In the genomic region with DNA sequence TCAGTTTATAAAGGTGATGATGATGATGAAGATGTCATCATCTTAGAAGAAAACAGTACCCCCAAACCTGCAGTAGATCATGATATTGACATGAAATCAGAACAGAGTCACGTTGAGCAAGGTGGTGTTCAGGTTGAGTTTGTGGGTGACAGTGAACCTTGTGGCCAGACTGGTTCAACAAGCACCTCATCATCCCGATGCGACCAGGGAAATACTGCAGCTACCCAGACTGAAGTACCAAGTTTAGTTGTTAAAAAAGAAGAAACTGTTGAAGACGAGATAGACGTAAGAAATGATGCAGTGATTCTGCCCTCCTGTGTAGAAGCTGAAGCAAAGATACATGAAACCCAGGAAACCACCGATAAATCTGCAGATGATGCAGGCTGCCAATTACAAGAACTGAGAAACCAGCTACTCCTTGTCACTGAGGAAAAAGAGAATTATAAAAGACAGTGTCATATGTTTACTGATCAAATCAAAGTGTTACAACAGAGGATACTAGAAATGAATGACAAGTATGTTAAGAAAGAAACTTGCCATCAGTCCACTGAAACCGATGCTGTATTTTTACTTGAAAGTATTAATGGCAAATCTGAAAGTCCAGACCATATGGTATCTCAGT, we compare ENCODE assay signal across 22 cellular contexts. TPM values are rescaled to one million over a fixed set of nuclear protein-coding genes. Genes with fewer than 3 reads are reported as not detected.
DNase-seq lines count a peak whose midpoint lies in the region; ATAC-seq, FAIRE-seq and TF ChIP-seq lines count a peak whose summit lies in the region.
"Had no signal": no experiment of that assay in that cellular context is flagged by ENCODE, and none has a peak within 500 bp of the region (broad histone marks: within the 10 kb centered on the region; RNA-seq: fewer than 3 reads in every experiment).

No MANE protein-coding gene starts in this region.

- in situ Hi-C loops in K562 (cut with MboI), result no loop called here

- intact Hi-C loops in MCF 10A (cut with micrococcal nuclease), result no loop called here
- intact Hi-C loops in breast epithelium (cut with DNase I; ENCODE audit: low total_unique reads), result no loop called here
- intact Hi-C loops in K562 (cut with micrococcal nuclease), result no loop called here
- intact Hi-C loops in esophagus muscularis mucosa (cut with DNase I), result no loop called here

- H3K4me2 ChIP-seq in K562 (ENCODE audit: insufficient read depth, low read length), result no peak overlapping the region

- no peak for TF ChIP-seq EP300 in K562 (IDR thresholded peaks at IDR 0.05; ENCODE audit: low read length)
- TF ChIP-seq EP300 in esophagus muscularis mucosa (IDR thresholded peaks at IDR 0.05), result no peak

- no peak for TF ChIP-seq RAD21 in K562 (CRISPR knock-in tag; conservative IDR thresholded peaks at IDR 0.05 in 1 of 2, IDR thresholded peaks at IDR 0.05 in 1 of 2)

- TF ChIP-seq POLR2A in breast epithelium (IDR thresholded peaks at IDR 0.05), result no peak
- TF ChIP-seq POLR2A in K562 (conservative IDR thresholded peaks at IDR 0.05), result no peak
- TF ChIP-seq POLR2A in esophagus muscularis mucosa (IDR thresholded peaks at IDR 0.05; ENCODE audit: low read depth), result no peak

- no peak overlapping the region for H3K27ac ChIP-seq in breast epithelium
- no peak overlapping the region for H3K27ac ChIP-seq in K562 (ENCODE audit: extremely low read depth, low read depth, low read length)
- peak overlapping the region; percentile 4 for H3K27ac ChIP-seq in substantia nigra (ENCODE audit: low read depth, low read length, poor library complexity, severe bottlenecking)
- no peak overlapping the region for H3K27ac ChIP-seq in esophagus muscularis mucosa (replicated peaks in 1 of 4)
- H3K27ac ChIP-seq: gastrocnemius medialis, left ventricle myocardium inferior, RWPE1, SK-N-MC, thoracic aorta, vagina had no signal

- BruUV-seq in MCF 10A (replicated peaks; lab: Mats Ljungman, UMichigan) (TSS peak; percentile 48), K562 (replicated peaks; lab: Mats Ljungman, UMichigan) (TSS peak; percentile 14)

- H3K9ac ChIP-seq in K562 (ENCODE audit: insufficient read depth in 1 of 2, low read depth in 2 of 2, low read length in 2 of 2), result no peak overlapping the region

- CTCF ChIA-PET in MCF 10A (lab: Yijun Ruan, JAX), result interaction anchor here (0.6 kb wide), 1 partner anchor 265 kb away, joined by 4 read pairs; no protein-coding TSS in a partner anchor
- CTCF ChIA-PET in K562 (lab: Yijun Ruan, JAX; ENCODE audit: low intra/inter-chr PET ratio), result no interaction called here

- H3K4me3 ChIP-seq in breast epithelium (no peak overlapping the region), K562 (no peak overlapping the region), esophagus muscularis mucosa (no peak overlapping the region)
- H3K4me3 ChIP-seq: gastrocnemius medialis, left ventricle myocardium inferior, SK-N-MC, thoracic aorta, vagina had no signal

- WGBS in K562 (ENCODE audit: insufficient coverage, low coverage, missing lambda C conversion rate), result 85% methylated on average over 7 of the region's 7 CpGs
- 90% methylated on average over 7 of the region's 7 CpGs for WGBS in esophagus muscularis mucosa

- H3K27me3 ChIP-seq in breast epithelium (no peaks in the 10 kb centered on the region), K562 (ENCODE audit: control insufficient read depth in 2 of 2, insufficient read depth in 2 of 2, low read length in 2 of 2) (no peaks in the 10 kb centered on the region), esophagus muscularis mucosa (no peaks in the 10 kb centered on the region)
- H3K27me3 ChIP-seq: gastrocnemius medialis, vagina had no signal

- no peaks in the 10 kb centered on the region for H3K9me1 ChIP-seq in K562 (ENCODE audit: control insufficient read depth, insufficient read depth, low read length)

- no peaks in the 10 kb centered on the region for H3K27me3 Mint-ChIP-seq in MCF 10A (ENCODE audit: insufficient read depth, unreplicated experiment)
- H3K27me3 Mint-ChIP-seq: activated naive CD8-positive, alpha-beta T cell treated with anti-CD3 and anti-CD28 coated beads, Interleukin-2, amount 10 ng/mL, durations not matched to agents 7 days and 5 days had no signal

- POLR2A ChIA-PET in MCF 10A (lab: Yijun Ruan, JAX) (interaction anchor here (0.6 to 1.6 kb wide), 2 partner anchors 13 to 32 kb away, joined by 3 to 4 read pairs; no protein-coding TSS in a partner anchor), K562 (lab: Yijun Ruan, JAX) (interaction anchor here (0.6 to 2.1 kb wide), 4 partner anchors 9 to 138 kb away, joined by 3 to 8 read pairs (median 4); no protein-coding TSS in a partner anchor)

- no peak overlapping the region for H2AFZ ChIP-seq in K562 (ENCODE audit: low read depth, low read length)

- no peak overlapping the region for H3K27ac Mint-ChIP-seq in MCF 10A (ENCODE audit: low read depth, unreplicated experiment)
- H3K27ac Mint-ChIP-seq: activated naive CD8-positive, alpha-beta T cell treated with anti-CD3 and anti-CD28 coated beads, Interleukin-2, amount 10 ng/mL, durations not matched to agents 7 days and 5 days had no signal

- peaks cover 25% of the 10 kb centered on the region for H3K36me3 ChIP-seq in breast epithelium
- H3K36me3 ChIP-seq in K562 (ENCODE audit: control insufficient read depth, insufficient read depth, low read length), result peaks cover 91% of the 10 kb centered on the region
- H3K36me3 ChIP-seq in esophagus muscularis mucosa, result peaks cover 65 to 99% (median 96%) of the 10 kb centered on the region in 4 donors

- FAIRE-seq in K562 (lab: Jason Lieb, UNC), result no peak

- no peaks in the 10 kb centered on the region for H3K9me3 Mint-ChIP-seq in MCF 10A (ENCODE audit: unreplicated experiment)
- H3K9me3 Mint-ChIP-seq: activated naive CD8-positive, alpha-beta T cell treated with anti-CD3 and anti-CD28 coated beads, Interleukin-2, amount 10 ng/mL, durations not matched to agents 7 days and 5 days; CD8-positive, alpha-beta T cell had no signal

- H3K9me3 ChIP-seq in breast epithelium, result no peaks in the 10 kb centered on the region
- no peaks in the 10 kb centered on the region for H3K9me3 ChIP-seq in K562 (replicated peaks; ENCODE audit: control insufficient read depth, insufficient read depth, low read depth, low read length)
- H3K9me3 ChIP-seq in esophagus muscularis mucosa, result no peaks in the 10 kb centered on the region
- H3K9me3 ChIP-seq: gastrocnemius medialis, left ventricle myocardium inferior, thoracic aorta, vagina had no signal

- DNase-seq in MCF 10A (ENCODE audit: unreplicated experiment), result no peak
- no peak for DNase-seq in breast epithelium (ENCODE audit: low spot score in 2 of 2)
- no peak for DNase-seq in K562 (ENCODE audit: extremely low read depth in 1 of 4, low spot score in 3 of 4)
- DNase-seq in substantia nigra (lab: John Stamatoyannopoulos, UW), result no peak
- no peak for DNase-seq in esophagus muscularis mucosa (ENCODE audit: extremely low spot score)
- DNase-seq in NCI-H446 treated with DMSO at 0.1 percent for 48 hours (lab: John Stamatoyannopoulos, UW), result no peak
- DNase-seq: activated naive CD8-positive, alpha-beta T cell treated with anti-CD3 and anti-CD28 coated beads, Interleukin-2, amount 10 ng/mL, durations not matched to agents 7 days and 5 days; activated T-cell treated with anti-CD3 and anti-CD28 coated beads, Interleukin-2, amount 50 U/mL, for 48 hours; CD8-positive, alpha-beta T cell; DMS79 treated with DMSO at 0.1 percent for 48 hours; effector CD4-positive, alpha-beta T cell; gastrocnemius medialis; GOT3; hippocampal formation; left ventricle myocardium inferior; NCI-H1417; NCI-H524 had no signal

- no peak overlapping the region for H3K4me3 Mint-ChIP-seq in MCF 10A (ENCODE audit: unreplicated experiment)
- H3K4me3 Mint-ChIP-seq: activated naive CD8-positive, alpha-beta T cell treated with anti-CD3 and anti-CD28 coated beads, Interleukin-2, amount 10 ng/mL, durations not matched to agents 7 days and 5 days; CD8-positive, alpha-beta T cell had no signal

- TF ChIP-seq CTCF in MCF 10A (IDR thresholded peaks at IDR 0.05; ENCODE audit: unreplicated experiment) (no peak), breast epithelium (IDR thresholded peaks at IDR 0.05) (no peak), K562 (IDR thresholded peaks at IDR 0.05 in 2 of 3, conservative IDR thresholded peaks at IDR 0.05 in 1 of 3; ENCODE audit: insufficient read depth in 2 of 3, low read depth in 1 of 3, low read length in 3 of 3) (no peak), esophagus muscularis mucosa (IDR thresholded peaks at IDR 0.05) (no peak)

- ATAC-seq in GM18867 (IDR thresholded peaks at IDR 0.05; ENCODE audit: unreplicated experiment), result peak; percentile 52
- no peak for ATAC-seq in K562
- ATAC-seq: CD8-positive, alpha-beta T cell; gastrocnemius medialis had no signal

- H4K20me1 ChIP-seq in K562 (replicated peaks; ENCODE audit: control insufficient read depth, insufficient read depth, low read length), result no peaks in the 10 kb centered on the region

- peaks cover 93% of the 10 kb centered on the region for H3K36me3 Mint-ChIP-seq in MCF 10A (ENCODE audit: insufficient read depth, unreplicated experiment)

- H3K79me2 ChIP-seq in K562 (ENCODE audit: control insufficient read depth, insufficient read depth, low read length), result no peaks in the 10 kb centered on the region; the same call in 2 of the 3 replicates

- H3K4me1 ChIP-seq in breast epithelium (no peaks in the 10 kb centered on the region), K562 (replicated peaks in 1 of 2; ENCODE audit: control insufficient read depth in 2 of 2, insufficient read depth in 2 of 2, low read length in 2 of 2) (no peaks in the 10 kb centered on the region), esophagus muscularis mucosa (no peaks in the 10 kb centered on the region)
- H3K4me1 ChIP-seq: gastrocnemius medialis, left ventricle myocardium inferior, vagina had no signal

- no peaks in the 10 kb centered on the region for H3K4me1 Mint-ChIP-seq in MCF 10A (ENCODE audit: insufficient read depth, unreplicated experiment)
- H3K4me1 Mint-ChIP-seq: activated naive CD8-positive, alpha-beta T cell treated with anti-CD3 and anti-CD28 coated beads, Interleukin-2, amount 10 ng/mL, durations not matched to agents 7 days and 5 days had no signal

RNA-seq across cellular contexts. Expression of gene CHAF1B, which starts 16.0 kb away (rescaled TPM):
- 6.4 and 7.7 TPM in 2 replicates for total RNA-seq in MCF 10A (2022)
- 1 to 10 TPM in 2 of 3 donors, under 1 TPM in 1; 0.64 to 2.8 (median 1.6) TPM for total RNA-seq in breast epithelium
- total RNA-seq in K562 (2011; cell fraction: chromatin; rRNA removed; ENCODE audit: low replicate concordance), result 28.3 and 29.4 TPM in 2 replicates
- 14.1 and 17.0 TPM in 2 replicates for total RNA-seq in K562 (2011; cell fraction: nucleolus; rRNA removed)
- total RNA-seq in K562 (2011; cell fraction: nucleoplasm; rRNA removed), result 21.1 and 28.3 TPM in 2 replicates
- 17.8 and 23.0 TPM in 2 replicates for total RNA-seq in K562 (2014; rRNA removed)
- total RNA-seq in K562 (2014; rRNA removed; fragmentation: Illumina TruSeq; extraction: Trizol), result 24.0 and 28.3 TPM in 2 replicates
- total RNA-seq in K562 (2015; rRNA removed; fragmentation: Illumina TruSeq; extraction: Trizol), result 22.7 and 23.4 TPM in 2 replicates
- total RNA-seq in K562 (2021), result 32.3 and 36.8 TPM in 2 replicates
- polyA plus RNA-seq in K562 (2011; rRNA removed), result 21.0 and 24.4 TPM in 2 replicates
- 14.7 and 17.6 TPM in 2 replicates for polyA plus RNA-seq in K562 (2011; cell fraction: cytosol; rRNA removed)
- 14.3 and 15.2 TPM in 2 replicates for polyA plus RNA-seq in K562 (2011; cell fraction: nucleus; rRNA removed)
- polyA plus RNA-seq in K562 (2012), result 19.3 and 19.7 TPM in 2 replicates
- polyA plus RNA-seq in K562 (2014; fragmentation: Illumina TruSeq; extraction: Trizol), result 29.7 and 34.2 TPM in 2 replicates
- 10 to 100 TPM in 1 of 2 experiments, 1 to 10 TPM in 1; 7.5 to 12.2 TPM for polyA plus RNA-seq in K562 (2014; fragmentation: Nextera tagmentation; extraction: Ambion mirVana)
- polyA plus RNA-seq in K562 (2014; rRNA removed), result 19.4 and 23.4 TPM in 2 replicates
- 19.1 and 20.2 TPM in 2 replicates for polyA minus RNA-seq in K562 (2011; rRNA and poly(A)+ RNA removed)
- polyA minus RNA-seq in K562 (2011; cell fraction: cytosol; rRNA and poly(A)+ RNA removed), result 17.5 and 19.8 TPM in 2 replicates
- 7.4 and 10.0 TPM in 2 replicates for polyA minus RNA-seq in K562 (2011; cell fraction: nucleus; rRNA and poly(A)+ RNA removed)
- total RNA-seq in esophagus muscularis mucosa, result 1 to 10 TPM in 2 of 4 donors, under 1 TPM in 2; 0.83 to 1.6 (median 1.2) TPM

RNA-seq across cellular contexts. Expression of gene MORC3, which starts 49.2 kb away (rescaled TPM):
- 31.1 and 32.3 TPM in 2 replicates for total RNA-seq in MCF 10A (2022)
- total RNA-seq in breast epithelium, result 10 to 100 TPM; 38.9 to 62.8 (median 54.7) TPM
- total RNA-seq in K562 (2011; cell fraction: chromatin; rRNA removed; ENCODE audit: low replicate concordance), result 69.1 and 213 TPM in 2 replicates
- 39.4 and 52.0 TPM in 2 replicates for total RNA-seq in K562 (2011; cell fraction: nucleolus; rRNA removed)
- total RNA-seq in K562 (2011; cell fraction: nucleoplasm; rRNA removed), result 78.0 and 101 TPM in 2 replicates
- total RNA-seq in K562 (2014; rRNA removed), result 34.5 and 48.6 TPM in 2 replicates
- total RNA-seq in K562 (2014; rRNA removed; fragmentation: Illumina TruSeq; extraction: Trizol), result 53.7 and 61.1 TPM in 2 replicates
- total RNA-seq in K562 (2015; rRNA removed; fragmentation: Illumina TruSeq; extraction: Trizol), result 46.0 and 52.1 TPM in 2 replicates
- 29.5 and 36.1 TPM in 2 replicates for total RNA-seq in K562 (2021)
- 34.6 and 43.4 TPM in 2 replicates for polyA plus RNA-seq in K562 (2011; rRNA removed)
- 4.9 and 13.5 TPM in 2 replicates for polyA plus RNA-seq in K562 (2011; cell fraction: cytosol; rRNA removed)
- polyA plus RNA-seq in K562 (2011; cell fraction: nucleus; rRNA removed), result 19.9 and 29.4 TPM in 2 replicates
- polyA plus RNA-seq in K562 (2012), result 16.6 and 19.7 TPM in 2 replicates
- 30.0 and 36.0 TPM in 2 replicates for polyA plus RNA-seq in K562 (2014; fragmentation: Illumina TruSeq; extraction: Trizol)
- 10 to 100 TPM; 12.7 to 20.5 TPM for polyA plus RNA-seq in K562 (2014; fragmentation: Nextera tagmentation; extraction: Ambion mirVana)
- 26.1 and 30.6 TPM in 2 replicates for polyA plus RNA-seq in K562 (2014; rRNA removed)
- polyA minus RNA-seq in K562 (2011; rRNA and poly(A)+ RNA removed), result 86.5 and 93.2 TPM in 2 replicates
- polyA minus RNA-seq in K562 (2011; cell fraction: cytosol; rRNA and poly(A)+ RNA removed), result 19.8 and 24.6 TPM in 2 replicates
- 31.8 and 54.8 TPM in 2 replicates for polyA minus RNA-seq in K562 (2011; cell fraction: nucleus; rRNA and poly(A)+ RNA removed)
- total RNA-seq in esophagus muscularis mucosa, result 10 to 100 TPM; 32.0 to 41.9 (median 39.2) TPM
